12 cellular contexts compared by ENCODE assay signal in the genomic region with DNA sequence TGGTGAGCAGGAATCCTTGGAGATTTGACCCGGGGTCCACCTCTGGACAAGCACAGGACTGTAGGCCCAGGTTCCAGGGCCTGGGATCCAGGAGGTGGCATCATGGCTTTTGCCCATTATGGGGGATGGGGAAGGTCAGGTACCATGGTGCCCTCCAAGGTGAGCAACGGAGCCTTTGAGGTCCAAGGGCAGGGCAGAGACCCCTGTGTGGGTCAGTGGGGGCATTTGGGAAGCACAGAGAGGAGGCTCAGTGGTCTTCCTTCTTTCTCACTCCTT.
DNase-seq lines count a peak whose midpoint lies in the region; ATAC-seq and TF ChIP-seq lines count a peak whose summit lies in the region.
"Had no signal": no experiment of that assay in that cellular context is flagged by ENCODE, and none has a peak within 500 bp of the region (broad histone marks: within the 10 kb centered on the region; RNA-seq: fewer than 3 reads in every experiment).

No MANE protein-coding gene starts in this region.

- peaks cover 14 to 24% (median 18%) of the 10 kb centered on the region in 7 donors for H3K9me3 Mint-ChIP-seq in CD14-positive monocyte
- peaks cover 0 to 4% (median 0%) of the 10 kb centered on the region in 6 donors for H3K9me3 Mint-ChIP-seq in immature natural killer cell

- H3K4me1 ChIP-seq in skeletal muscle tissue (ENCODE audit: control insufficient read depth in 3 of 3, insufficient read depth in 3 of 3, low read length in 3 of 3) = peaks cover 39 to 50% (median 50%) of the 10 kb centered on the region in 3 donors

- H3K36me3 Mint-ChIP-seq in CD14-positive monocyte (peaks cover 3 to 13% of the 10 kb centered on the region in 2 donors), immature natural killer cell (peaks cover 0 to 2% (median 0%) of the 10 kb centered on the region in 3 donors)
- H3K36me3 Mint-ChIP-seq: brain had no signal

- H3K4me1 Mint-ChIP-seq in CD14-positive monocyte = peaks cover 54% of the 10 kb centered on the region
- peaks cover 9 to 42% of the 10 kb centered on the region in 2 donors for H3K4me1 Mint-ChIP-seq in immature natural killer cell
- H3K4me1 Mint-ChIP-seq: H9 had no signal

- H3K27ac ChIP-seq in skeletal muscle tissue (ENCODE audit: low read depth, low read length) = peak overlapping the region; percentile 48
- H3K27ac ChIP-seq: thoracic aorta had no signal

- H3K27me3 Mint-ChIP-seq in CD14-positive monocyte (ENCODE audit: low read depth in 3 of 3) (peaks cover 2 to 17% (median 5%) of the 10 kb centered on the region in 3 donors), immature natural killer cell (ENCODE audit: low read depth in 3 of 3) (peaks cover 4 to 6% (median 5%) of the 10 kb centered on the region in 3 donors)

- H3K4me3 Mint-ChIP-seq in CD14-positive monocyte = no peak overlapping the region
- H3K4me3 Mint-ChIP-seq in immature natural killer cell = peak overlapping the region in 4 of 5 donors; percentile 49 to 73 (median 57)
- H3K4me3 Mint-ChIP-seq: activated CD4-positive, alpha-beta T cell treated with anti-CD3 and anti-CD28 coated beads, Interleukin-2, amount 10 ng/mL, durations not matched to agents 24 days and 14 days; brain; H9 had no signal

- H3K27ac Mint-ChIP-seq in CD14-positive monocyte (peak overlapping the region; percentile 77 to 90 (median 87)), immature natural killer cell (peak overlapping the region in 4 of 6 donors; percentile 45 to 84 (median 78))
- H3K27ac Mint-ChIP-seq: activated CD4-positive, alpha-beta T cell treated with anti-CD3 and anti-CD28 coated beads, Interleukin-2, amount 10 ng/mL, durations not matched to agents 24 days and 14 days; H9 had no signal

- H3K27me3 ChIP-seq in skeletal muscle tissue (ENCODE audit: control insufficient read depth in 3 of 3, insufficient read depth in 3 of 3, low read length in 3 of 3) = peaks cover 0 to 12% (median 4%) of the 10 kb centered on the region in 3 donors

- H3K36me3 ChIP-seq in skeletal muscle tissue (ENCODE audit: control insufficient read depth in 3 of 3, insufficient read depth in 3 of 3, low read length in 3 of 3) = no peaks in the 10 kb centered on the region
- H3K36me3 ChIP-seq: thoracic aorta had no signal

- no peak overlapping the region for H3K4me3 ChIP-seq in skeletal muscle tissue (ENCODE audit: low read length in 3 of 3)
- H3K4me3 ChIP-seq: thoracic aorta had no signal

- TF ChIP-seq CTCF in CD14-positive monocyte (IDR thresholded peaks at IDR 0.05) = no peak

- ATAC-seq in HG03439 (IDR thresholded peaks at IDR 0.05; ENCODE audit: unreplicated experiment) = no peak

- peaks cover 0 to 4% (median 3%) of the 10 kb centered on the region in 3 donors for H3K9me3 ChIP-seq in skeletal muscle tissue (ENCODE audit: control insufficient read depth in 3 of 3, low read length in 3 of 3)
- H3K9me3 ChIP-seq: thoracic aorta had no signal

- peak overlapping the region in 1 of 3 donors; percentile 50 for H3K9ac ChIP-seq in skeletal muscle tissue (ENCODE audit: low read depth in 1 of 3, low read length in 3 of 3)

- DNase-seq in CD14-positive monocyte (ENCODE audit: low spot score) (no peak), NAMALWA (ENCODE audit: low spot score) (peak; percentile 26), immature natural killer cell (no peak), NOMO-1 treated with DMSO at 0.1 percent for 48 hours (lab: John Stamatoyannopoulos, UW; ENCODE audit: unreplicated experiment) (no peak), amygdala (lab: John Stamatoyannopoulos, UW) (no peak), LoVo (ENCODE audit: low spot score) (no peak)

- intact Hi-C loops in CD14-positive monocyte (cut with micrococcal nuclease) = loop anchor here (5.0 to 10.0 kb wide), 4 partner anchors 37 to 221 kb away; a partner anchor contains a TSS

Comparison
In these comparisons a context has a peak if more than half of its experiments do, and no peak if none do; other contexts are left out.
1. H3K4me3 Mint-ChIP-seq: peak in immature natural killer cell (4 of 5); none in CD14-positive monocyte (0 of 2).